1 cellular context compared by ENCODE assay signal in the genomic region with DNA sequence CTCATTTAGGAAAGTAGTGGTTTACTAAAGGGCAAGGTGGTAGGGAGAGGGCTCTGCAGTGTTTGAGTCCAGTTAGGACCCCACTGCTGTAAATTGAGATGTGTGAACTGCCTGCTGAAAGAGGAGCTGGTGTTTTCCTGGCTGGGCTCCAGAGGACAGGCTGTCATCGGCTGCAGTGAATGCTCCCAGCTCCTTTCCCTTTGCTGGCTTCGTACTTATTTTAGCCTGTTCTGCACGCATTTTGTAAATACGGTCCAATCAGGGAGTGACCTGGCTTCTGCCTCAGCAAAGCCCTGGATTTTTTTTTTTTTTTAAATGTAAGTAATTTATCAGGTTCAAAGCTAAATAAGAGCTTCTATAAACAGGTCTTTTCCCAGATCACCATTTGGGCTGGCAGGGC.
TF ChIP-seq lines count a peak whose summit lies in the region.

No MANE protein-coding gene starts in this region.

TF ChIP-seq in K562, 482 proteins besides CTCF, POLR2A, EP300 and RAD21:
- TF ChIP-seq NFIC (IDR thresholded peaks at IDR 0.05) (peak; percentile 71), CEBPZ (IDR thresholded peaks at IDR 0.05; ENCODE audit: borderline replicate concordance, low read depth, low read length) (no peak)
